In genomic region chr12:51865757-51866270, GRCh38 we compare ENCODE assay signal across 28 cellular contexts. TPM values are rescaled to one million over a fixed set of nuclear protein-coding genes. Genes with fewer than 3 reads are reported as not detected.
DNase-seq lines count a peak whose midpoint lies in the region; ATAC-seq and TF ChIP-seq lines count a peak whose summit lies in the region.
"Had no signal": no experiment of that assay in that cellular context is flagged by ENCODE, and none has a peak within 500 bp of the region (broad histone marks: within the 10 kb centered on the region; RNA-seq: fewer than 3 reads in every experiment).

No MANE protein-coding gene starts in this region.

- no peak overlapping the region for H3K4me3 ChIP-seq in H7 (ENCODE audit: insufficient read depth, low read depth, low read length)
- no peak overlapping the region for H3K4me3 ChIP-seq in endodermal cell (ENCODE audit: low read length)
- no peak overlapping the region for H3K4me3 ChIP-seq in mesodermal cell (ENCODE audit: extremely low read depth, insufficient read depth, low read length, poor library complexity, severe bottlenecking)
- no peak overlapping the region for H3K4me3 ChIP-seq in upper lobe of right lung
- no peak overlapping the region for H3K4me3 ChIP-seq in BE2C (ENCODE audit: low read depth, low read length)
- H3K4me3 ChIP-seq: GM23248, heart right ventricle, right lobe of liver, vagina had no signal

- ATAC-seq in upper lobe of right lung (no peak), HG02588 (IDR thresholded peaks at IDR 0.05; ENCODE audit: unreplicated experiment) (no peak), HG02623 (IDR thresholded peaks at IDR 0.05; ENCODE audit: unreplicated experiment) (no peak)
- ATAC-seq: activated T-cell treated with anti-CD3 and anti-CD28 coated beads, Interleukin-2, amount 50 U/mL, for 72 hours; heart right ventricle; right lobe of liver; T-cell had no signal

- H3K4me3 Mint-ChIP-seq in endodermal cell, result no peak overlapping the region
- H3K4me3 Mint-ChIP-seq: activated naive CD4-positive, alpha-beta T cell treated with anti-CD3 and anti-CD28 coated beads, Interleukin-2, amount 10 ng/mL, durations not matched to agents 7 days and 5 days; activated T-cell treated with anti-CD3 and anti-CD28 coated beads, Interleukin-2, amount 50 U/mL, for 72 hours; T-cell had no signal

- peaks cover 50% of the 10 kb centered on the region for H3K27me3 ChIP-seq in H7 (ENCODE audit: control insufficient read depth, insufficient read depth, low read length)
- peaks cover 68% of the 10 kb centered on the region for H3K27me3 ChIP-seq in endodermal cell (ENCODE audit: control insufficient read depth, insufficient read depth, low read length, poor library complexity, severe bottlenecking)
- peaks cover 52% of the 10 kb centered on the region for H3K27me3 ChIP-seq in upper lobe of right lung
- no peaks in the 10 kb centered on the region for H3K27me3 ChIP-seq in BE2C
- H3K27me3 ChIP-seq: right lobe of liver, vagina had no signal

- WGBS in endodermal cell (ENCODE audit: insufficient coverage in 1 of 2, insufficient read length in 1 of 2), 2 experiments, result 79 to 81% methylated on average over 6 to 7 of the region's 7 CpGs
- WGBS in mesodermal cell (ENCODE audit: insufficient coverage in 2 of 2), 2 experiments, result 48 to 79% methylated on average over 2 to 7 of the region's 7 CpGs

- peak overlapping the region; percentile 93 for H3K27ac ChIP-seq in endodermal cell (ENCODE audit: low read depth, low read length)
- H3K27ac ChIP-seq in mesodermal cell (ENCODE audit: low read depth, low read length, severe bottlenecking), result peak overlapping the region; percentile 93
- no peak overlapping the region for H3K27ac ChIP-seq in upper lobe of right lung
- H3K27ac ChIP-seq: GM23248, heart right ventricle, parathyroid adenoma, right lobe of liver, vagina had no signal

- H3K36me3 Mint-ChIP-seq in endodermal cell (ENCODE audit: low read depth), result no peaks in the 10 kb centered on the region
- H3K36me3 Mint-ChIP-seq: activated naive CD4-positive, alpha-beta T cell treated with anti-CD3 and anti-CD28 coated beads, Interleukin-2, amount 10 ng/mL, durations not matched to agents 7 days and 5 days; naive B cell; T-cell had no signal

- DNase-seq in H7 (peak; percentile 71), endodermal cell (peak; percentile 76), upper lobe of right lung (peak; percentile 50), BE2C (no peak)
- DNase-seq: activated CD4-positive, alpha-beta T cell treated with anti-CD3 and anti-CD28 coated beads for 4 hours; activated naive CD4-positive, alpha-beta T cell treated with anti-CD3 and anti-CD28 coated beads, Interleukin-2, amount 10 ng/mL, durations not matched to agents 7 days and 5 days; activated T-cell treated with anti-CD3 and anti-CD28 coated beads, Interleukin-2, amount 50 U/mL, for 72 hours; amygdala; dermis blood vessel endothelial cell; GM23248; heart right ventricle; mammary epithelial cell; naive B cell; NCI-H2081 treated with DMSO at 0.1 percent for 48 hours; OCI-M1; Right ventricle myocardium superior; substantia nigra; T-cell had no signal

- peaks cover 14% of the 10 kb centered on the region for H3K4me1 ChIP-seq in endodermal cell (ENCODE audit: control insufficient read depth, insufficient read depth, low read length)
- H3K4me1 ChIP-seq in mesodermal cell (ENCODE audit: control insufficient read depth, insufficient read depth, low read length, poor library complexity, severe bottlenecking), result peaks cover 43% of the 10 kb centered on the region
- H3K4me1 ChIP-seq in upper lobe of right lung, result peaks cover 36% of the 10 kb centered on the region
- peaks cover 14% of the 10 kb centered on the region for H3K4me1 ChIP-seq in BE2C

- peaks cover 23% of the 10 kb centered on the region for H3K4me1 Mint-ChIP-seq in endodermal cell

- no peaks in the 10 kb centered on the region for H3K9me3 Mint-ChIP-seq in endodermal cell
- H3K9me3 Mint-ChIP-seq: activated naive CD4-positive, alpha-beta T cell treated with anti-CD3 and anti-CD28 coated beads, Interleukin-2, amount 10 ng/mL, durations not matched to agents 7 days and 5 days; activated T-cell treated with anti-CD3 and anti-CD28 coated beads, Interleukin-2, amount 50 U/mL, for 72 hours; naive B cell; T-cell had no signal

- H3K27ac Mint-ChIP-seq in endodermal cell, result no peak overlapping the region
- H3K27ac Mint-ChIP-seq: activated naive CD4-positive, alpha-beta T cell treated with anti-CD3 and anti-CD28 coated beads, Interleukin-2, amount 10 ng/mL, durations not matched to agents 7 days and 5 days; activated T-cell treated with anti-CD3 and anti-CD28 coated beads, Interleukin-2, amount 50 U/mL, for 72 hours; T-cell had no signal

- intact Hi-C loops in upper lobe of right lung (cut with DNase I), result no loop called here

- no peak overlapping the region for H3K9ac ChIP-seq in endodermal cell (ENCODE audit: extremely low read depth, low read length, poor library complexity, severe bottlenecking)
- H3K9ac ChIP-seq: GM23248, parathyroid adenoma had no signal

- TF ChIP-seq CTCF in endodermal cell (conservative IDR thresholded peaks at IDR 0.05), result no peak
- no peak for TF ChIP-seq CTCF in upper lobe of right lung (IDR thresholded peaks at IDR 0.05)
- TF ChIP-seq CTCF in BE2C (IDR thresholded peaks at IDR 0.05; ENCODE audit: low read depth, low read length), result no peak

- H3K36me3 ChIP-seq in H7 (replicated peaks; ENCODE audit: control insufficient read depth, insufficient read depth, low read length) (no peaks in the 10 kb centered on the region), endodermal cell (ENCODE audit: control insufficient read depth, insufficient read depth, low read length) (no peaks in the 10 kb centered on the region), mesodermal cell (ENCODE audit: control insufficient read depth, insufficient read depth, low read length) (no peaks in the 10 kb centered on the region), upper lobe of right lung (no peaks in the 10 kb centered on the region), BE2C (no peaks in the 10 kb centered on the region)
- H3K36me3 ChIP-seq: heart right ventricle, right lobe of liver, vagina had no signal

- H3K9me3 ChIP-seq in endodermal cell (ENCODE audit: control insufficient read depth, low read length) (no peaks in the 10 kb centered on the region), mesodermal cell (ENCODE audit: control insufficient read depth, low read length) (no peaks in the 10 kb centered on the region), upper lobe of right lung (no peaks in the 10 kb centered on the region), BE2C (no peaks in the 10 kb centered on the region)
- H3K9me3 ChIP-seq: heart right ventricle, right lobe of liver, vagina had no signal

- peaks cover 87% of the 10 kb centered on the region for H3K27me3 Mint-ChIP-seq in endodermal cell (ENCODE audit: insufficient read depth)

RNA-seq across cellular contexts. Expression of gene FIGNL2, which starts 17.3 kb away (rescaled TPM):
- 5.0 and 5.8 TPM in 2 replicates for total RNA-seq in H7 (2014; rRNA removed; shearing (Covaris generic))
- total RNA-seq in endodermal cell (10 to 100 TPM; 10.5 to 17.7 TPM), upper lobe of right lung (1.5 TPM)
- polyA plus RNA-seq in endodermal cell (2013, experiment 1 of 2), result 24.4 TPM
- 22.8 TPM for polyA plus RNA-seq in endodermal cell (2013, experiment 2 of 2)
- polyA plus RNA-seq in mesodermal cell (2013, experiment 1 of 2), result 25.1 TPM
- polyA plus RNA-seq in mesodermal cell (2013, experiment 2 of 2), result 23.3 TPM
- polyA plus RNA-seq in BE2C (2012; ENCODE audit: insufficient read depth, insufficient read length, low read depth), result 0.94 TPM
- total RNA-seq: vagina had no signal
- polyA plus RNA-seq: mammary epithelial cell had no signal

RNA-seq across cellular contexts. Expression of gene ANKRD33, which starts 22.1 kb away (rescaled TPM):
- total RNA-seq in H7 (2014; rRNA removed; shearing (Covaris generic)), result 0.17 and 1.6 TPM in 2 replicates
- total RNA-seq in endodermal cell (under 1 TPM in 1 of 2 donors, not detected in 1; 0.46 TPM), upper lobe of right lung (not detected)
- 0.28 TPM for polyA plus RNA-seq in endodermal cell (2013, experiment 1 of 2)
- polyA plus RNA-seq in endodermal cell (2013, experiment 2 of 2), result 0.62 TPM
- polyA plus RNA-seq in mesodermal cell (2013, experiment 1 of 2), result 0.33 TPM
- polyA plus RNA-seq in mesodermal cell (2013, experiment 2 of 2), result 0.86 TPM
- not detected for polyA plus RNA-seq in BE2C (2012; ENCODE audit: insufficient read depth, insufficient read length, low read depth)
- total RNA-seq: activated CD8-positive, alpha-beta memory T cell treated with anti-CD3 and anti-CD28 coated beads for 36 hours; activated T-cell treated with anti-CD3 and anti-CD28 coated beads, Interleukin-2, amount 50 U/mL, for 72 hours; cardiac septum; dermis blood vessel endothelial cell; GM23248; heart right ventricle; kidney epithelial cell; M059J; mammary epithelial cell; Right ventricle myocardium superior; T-cell; vagina had no signal
- polyA plus RNA-seq: GM23248, mammary epithelial cell had no signal

RNA-seq across cellular contexts. Expression of gene ACVRL1, which starts 41.5 kb away (rescaled TPM):
- total RNA-seq in H7 (2014; rRNA removed; shearing (Covaris generic)), result 0.07 and 0.33 TPM in 2 replicates
- total RNA-seq in endodermal cell (under 1 TPM; 0.42 to 0.64 TPM), upper lobe of right lung (223 TPM)
- polyA plus RNA-seq in endodermal cell (2013, experiment 1 of 2), result 1.00 TPM
- polyA plus RNA-seq in endodermal cell (2013, experiment 2 of 2), result 1.4 TPM
- 40.5 TPM for polyA plus RNA-seq in mesodermal cell (2013, experiment 1 of 2)
- polyA plus RNA-seq in mesodermal cell (2013, experiment 2 of 2), result 31.3 TPM
- 68.1 TPM for polyA plus RNA-seq in BE2C (2012; ENCODE audit: insufficient read depth, insufficient read length, low read depth)
- total RNA-seq: activated CD8-positive, alpha-beta memory T cell treated with anti-CD3 and anti-CD28 coated beads for 36 hours; activated T-cell treated with anti-CD3 and anti-CD28 coated beads, Interleukin-2, amount 50 U/mL, for 72 hours had no signal
- polyA plus RNA-seq: mammary epithelial cell had no signal

Comparison
In these comparisons a context has a peak if more than half of its experiments do, and no peak if none do; other contexts are left out.
1. RNA of gene ACVRL1, which starts 41.5 kb away (total RNA-seq): 223 TPM in upper lobe of right lung (single experiment); 0.42 to 0.64 TPM in endodermal cell and 0.07 to 0.33 TPM in H7; every median in the first group is over 100 times any median in the second.